In the genomic region with DNA sequence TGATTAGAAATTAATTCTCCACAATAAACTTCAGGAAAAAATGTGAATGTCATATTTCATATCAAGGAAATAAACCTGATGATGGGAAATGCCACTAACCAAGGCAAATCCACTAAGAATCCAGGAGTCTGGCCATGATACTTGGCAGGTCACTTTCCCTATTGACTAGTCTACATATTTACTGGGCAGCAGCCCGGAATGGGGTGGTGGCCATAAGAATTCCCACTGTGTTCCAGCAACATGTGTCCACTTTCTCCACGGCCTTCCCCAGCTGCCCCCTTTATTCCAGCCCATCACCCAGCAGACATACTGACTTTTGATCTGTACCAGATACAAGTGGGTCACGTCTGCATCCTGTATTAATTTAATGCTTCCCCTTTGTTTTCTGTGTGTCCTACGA, we compare ENCODE assay signal across 19 cellular contexts.
"Had no signal": no experiment of that assay in that cellular context is flagged by ENCODE, and none has a peak within 500 bp of the region (broad histone marks: within the 10 kb centered on the region; RNA-seq: fewer than 3 reads in every experiment).

No MANE protein-coding gene starts in this region.

- H3K36me3 Mint-ChIP-seq: memory B cell; natural killer cell treated with Interleukin-12 subunit alpha and Interleukin-12 subunit beta and Interleukin-15 and Interleukin-18, amount 100 ng/mL, for 72 hours had no signal

- H3K4me3 ChIP-seq: gastrocnemius medialis, left lung, lower lobe of right lung, prostate gland, skin epidermis, suprapubic skin, thyroid gland had no signal

- DNase-seq: cerebellar nuclear complex; erythroblast; gastrocnemius medialis; islet precursor cell; lower lobe of right lung; midbrain; occipital lobe; stimulated activated CD4-positive, alpha-beta T cell treated with anti-CD3 and anti-CD28 coated beads, Interleukin-12 subunit alpha, Interleukin-12 subunit beta, amount 100 ng/mL, for 4 hours; stimulated activated naive CD4-positive, alpha-beta T cell; thyroid gland had no signal

- H3K27me3 Mint-ChIP-seq: natural killer cell treated with Interleukin-12 subunit alpha and Interleukin-12 subunit beta and Interleukin-15 and Interleukin-18, amount 100 ng/mL, for 72 hours had no signal

- ATAC-seq: gastrocnemius medialis; natural killer cell treated with Interleukin-12 subunit alpha and Interleukin-12 subunit beta and Interleukin-15 and Interleukin-18, amount 100 ng/mL, for 72 hours had no signal

- H3K9ac ChIP-seq: parathyroid adenoma had no signal

- H3K4me3 Mint-ChIP-seq: dendritic cell treated with granulocyte-macrophage colony-stimulating factor and Interleukin-4, amounts not matched to agents 40 ng/mL and 50 ng/mL, for 4 days; memory B cell; natural killer cell treated with Interleukin-12 subunit alpha and Interleukin-12 subunit beta and Interleukin-15 and Interleukin-18, amount 100 ng/mL, for 72 hours; type B pancreatic cell had no signal

- H3K27ac ChIP-seq: gastrocnemius medialis, left lung, lower lobe of right lung, parathyroid adenoma, prostate gland, suprapubic skin, thyroid gland had no signal

- H3K9me3 Mint-ChIP-seq: dendritic cell treated with granulocyte-macrophage colony-stimulating factor and Interleukin-4, amounts not matched to agents 40 ng/mL and 50 ng/mL, for 4 days; memory B cell; natural killer cell treated with Interleukin-12 subunit alpha and Interleukin-12 subunit beta and Interleukin-15 and Interleukin-18, amount 100 ng/mL, for 72 hours; type B pancreatic cell had no signal

- H3K36me3 ChIP-seq: gastrocnemius medialis, left lung, lower lobe of right lung, prostate gland, suprapubic skin, thyroid gland had no signal

- H3K27me3 ChIP-seq: gastrocnemius medialis, left lung, suprapubic skin, thyroid gland had no signal

- H3K27ac Mint-ChIP-seq: dendritic cell treated with granulocyte-macrophage colony-stimulating factor and Interleukin-4, amounts not matched to agents 40 ng/mL and 50 ng/mL, for 4 days; memory B cell; natural killer cell treated with Interleukin-12 subunit alpha and Interleukin-12 subunit beta and Interleukin-15 and Interleukin-18, amount 100 ng/mL, for 72 hours; type B pancreatic cell had no signal

- H3K4me1 ChIP-seq: gastrocnemius medialis, left lung, parathyroid adenoma, prostate gland, suprapubic skin, thyroid gland had no signal

- H3K9me3 ChIP-seq: gastrocnemius medialis, left lung, lower lobe of right lung, prostate gland, suprapubic skin, thyroid gland had no signal

- H2AFZ ChIP-seq: parathyroid adenoma had no signal

- H3K4me1 Mint-ChIP-seq: memory B cell had no signal

- H3K79me2 ChIP-seq: parathyroid adenoma had no signal
